7 cellular contexts compared by ENCODE assay signal in the genomic region with DNA sequence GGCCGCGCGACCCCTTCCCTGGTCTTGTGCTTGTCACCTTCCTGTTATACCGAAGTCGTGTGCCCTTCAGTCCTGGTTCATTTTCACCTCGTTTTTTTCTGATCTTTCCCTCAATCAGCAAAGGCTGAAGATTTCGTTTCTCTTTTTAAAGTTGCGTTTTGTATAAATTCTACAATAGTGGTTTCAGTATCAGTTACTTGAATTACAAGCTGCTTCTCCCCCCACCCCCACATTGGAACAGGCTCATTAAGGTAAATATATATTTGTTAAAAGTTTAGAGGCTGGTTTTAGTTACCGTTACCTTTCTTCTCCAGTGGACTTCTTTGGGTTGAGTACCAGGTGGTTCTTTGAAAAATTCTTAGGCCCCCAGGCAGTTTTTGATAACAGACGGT. TPM values are rescaled to one million over a fixed set of nuclear protein-coding genes. Genes with fewer than 3 reads are reported as not detected.
A peak's percentile ranks its signal among the peaks of the same experiment; 100 is the strongest.
DNase-seq lines count a peak whose midpoint lies in the region; ATAC-seq and TF ChIP-seq lines count a peak whose summit lies in the region.

No MANE protein-coding gene starts in this region.

- H3K4me1 ChIP-seq in OCI-LY1 (ENCODE audit: insufficient read depth, low read length, severe bottlenecking): peaks cover 11% of the 10 kb centered on the region
- H3K4me1 ChIP-seq in psoas muscle: peaks cover 13% of the 10 kb centered on the region

- H3K36me3 ChIP-seq in OCI-LY1 (ENCODE audit: insufficient read depth, low read length) (peaks cover 14% of the 10 kb centered on the region), psoas muscle (ENCODE audit: insufficient read depth in 1 of 2, low read depth in 1 of 2) (peaks cover 3 to 25% of the 10 kb centered on the region in 2 donors)

- peaks cover 8% of the 10 kb centered on the region; the same call in 1 of the 2 replicates for H3K79me2 ChIP-seq in OCI-LY1 (ENCODE audit: insufficient read depth, low read length)

- no peaks in the 10 kb centered on the region for H3F3A ChIP-seq in OCI-LY1 (ENCODE audit: insufficient read depth, low read length)

- 0 out of 2 replicates have a peak, but pooled peaks cover 7% of the 10 kb centered on the region for H4K20me1 ChIP-seq in OCI-LY1 (ENCODE audit: insufficient read depth, low read length)

- peak overlapping the region; percentile 79 for H3K9ac ChIP-seq in OCI-LY1 (ENCODE audit: low read length)

- H3K4me3 ChIP-seq in OCI-LY1 (ENCODE audit: low read depth, low read length, poor library complexity, severe bottlenecking) (peak overlapping the region; percentile 86), epithelial cell of esophagus (ENCODE audit: low read length) (peak overlapping the region; percentile 92), psoas muscle (peak overlapping the region; percentile 96)

- H3K27ac ChIP-seq in OCI-LY1 (ENCODE audit: low read depth, low read length, poor library complexity, severe bottlenecking) (no peak overlapping the region), psoas muscle (peak overlapping the region; percentile 100)

- peak overlapping the region; percentile 80 for H3K4me2 ChIP-seq in OCI-LY1 (ENCODE audit: low read length)

- no peaks in the 10 kb centered on the region for H3K9me3 ChIP-seq in OCI-LY1 (ENCODE audit: low read length)
- no peaks in the 10 kb centered on the region for H3K9me3 ChIP-seq in psoas muscle

- intact Hi-C loops in psoas muscle (cut with DNase I): loop anchor here in 1 of 2 donors (5.0 kb wide), 1 partner anchor 94 kb away; no protein-coding TSS in a partner anchor

- H2AFZ ChIP-seq in OCI-LY1 (ENCODE audit: low read length): no peak overlapping the region

- ATAC-seq in GM19463 (IDR thresholded peaks at IDR 0.05; ENCODE audit: unreplicated experiment): peak; percentile 16
- no peak for ATAC-seq in psoas muscle
- no peak for ATAC-seq in HG03025 (IDR thresholded peaks at IDR 0.05; ENCODE audit: low FRiP score, unreplicated experiment)
- no peak for ATAC-seq in GM21529 (IDR thresholded peaks at IDR 0.05; ENCODE audit: unreplicated experiment)

- no peak for DNase-seq in epithelial cell of esophagus (ENCODE audit: low read depth)
- DNase-seq in psoas muscle: no peak
- no peak for DNase-seq in HPDE6-E6E7 (ENCODE audit: extremely low spot score)

- WGBS in psoas muscle, 3 donors: 1 to 3% (median 2%) methylated on average over 10 of the region's 10 CpGs

- H3K27me3 ChIP-seq in OCI-LY1 (ENCODE audit: insufficient read depth, low read length) (no peaks in the 10 kb centered on the region), psoas muscle (ENCODE audit: insufficient read depth in 3 of 3, low read length in 2 of 3) (no peaks in the 10 kb centered on the region)

- H3K9me2 ChIP-seq in OCI-LY1 (ENCODE audit: low read depth, low read length): no peaks in the 10 kb centered on the region

- no peak for TF ChIP-seq CTCF in OCI-LY1 (IDR thresholded peaks at IDR 0.05; ENCODE audit: low read length)
- TF ChIP-seq CTCF in epithelial cell of esophagus (IDR thresholded peaks at IDR 0.05; ENCODE audit: insufficient read depth, low read depth, low read length, missing control alignments): no peak
- TF ChIP-seq CTCF in psoas muscle (IDR thresholded peaks at IDR 0.05): no peak

RNA-seq across cellular contexts. Expression of a gene that starts 0.9 kb away (rescaled TPM):
- total RNA-seq in psoas muscle: 100 to 1,000 TPM; 112 to 174 (median 150) TPM
- polyA plus RNA-seq in psoas muscle: 100 to 1,000 TPM; 102 to 175 (median 138) TPM
